In genomic region chr12:116441292-116441691, GRCh38 we compare ENCODE assay signal across 22 cellular contexts.
A peak's percentile ranks its signal among the peaks of the same experiment; 100 is the strongest.
DNase-seq lines count a peak whose midpoint lies in the region; ATAC-seq and TF ChIP-seq lines count a peak whose summit lies in the region.
"Had no signal": no experiment of that assay in that cellular context is flagged by ENCODE, and none has a peak within 500 bp of the region (broad histone marks: within the 10 kb centered on the region; RNA-seq: fewer than 3 reads in every experiment).

No MANE protein-coding gene starts in this region.

- no peak overlapping the region for H3K9ac ChIP-seq in DND-41 (ENCODE audit: low read depth, low read length)
- no peak overlapping the region for H3K9ac ChIP-seq in endodermal cell (ENCODE audit: extremely low read depth, low read length, poor library complexity, severe bottlenecking)
- H3K9ac ChIP-seq: parathyroid adenoma had no signal

- TF ChIP-seq CTCF in DND-41 (IDR thresholded peaks at IDR 0.05; ENCODE audit: borderline replicate concordance, extremely low read depth, low read length, poor library complexity, severe bottlenecking) (no peak), endodermal cell (conservative IDR thresholded peaks at IDR 0.05) (no peak), osteocyte (IDR thresholded peaks at IDR 0.05) (no peak)
- no peak for TF ChIP-seq CTCF in CD8-positive, alpha-beta T cell (IDR thresholded peaks at IDR 0.05)

- H3K4me1 ChIP-seq in DND-41 (ENCODE audit: insufficient read depth, low read length) (peaks cover 35% of the 10 kb centered on the region), endodermal cell (ENCODE audit: control insufficient read depth, insufficient read depth, low read length) (no peaks in the 10 kb centered on the region)
- no peaks in the 10 kb centered on the region for H3K4me1 ChIP-seq in CD8-positive, alpha-beta T cell (ENCODE audit: insufficient read depth, low read length)
- H3K4me1 ChIP-seq: HAP-1, parathyroid adenoma had no signal

- H3K27ac ChIP-seq in DND-41 (ENCODE audit: low read length) (peak overlapping the region; percentile 23; the same call in 1 of the 2 replicates), endodermal cell (ENCODE audit: low read depth, low read length) (no peak overlapping the region)
- no peak overlapping the region for H3K27ac ChIP-seq in CD8-positive, alpha-beta T cell (ENCODE audit: low read depth, low read length)
- H3K27ac ChIP-seq: colonic mucosa, heart right ventricle, parathyroid adenoma had no signal

- H3K27ac Mint-ChIP-seq in endodermal cell = no peak overlapping the region
- peak overlapping the region; percentile 54 for H3K27ac Mint-ChIP-seq in osteocyte (ENCODE audit: unreplicated experiment)
- no peak overlapping the region for H3K27ac Mint-ChIP-seq in CD8-positive, alpha-beta T cell
- no peak overlapping the region for H3K27ac Mint-ChIP-seq in activated CD4-positive, alpha-beta memory T cell treated with anti-CD3 and anti-CD28 coated beads, Interleukin-2, amount 10 ng/mL, durations not matched to agents 7 days and 5 days
- H3K27ac Mint-ChIP-seq: activated naive CD8-positive, alpha-beta T cell treated with anti-CD3 and anti-CD28 coated beads, Interleukin-2, amount 10 ng/mL, durations not matched to agents 7 days and 5 days; activated T-helper 2 cell treated with anti-CD3 and anti-CD28 coated beads, Interferon-gamma antibody, Interleukin-2, Interleukin-4, amounts not matched to agents 10 μg/mL and 5 μg/mL and 100 μg/mL, durations not matched to agents 14 hours and 24 hours and 36 hours; stimulated activated effector memory CD8-positive, alpha-beta T cell treated with anti-CD3 and anti-CD28 coated beads, Interleukin-12 subunit alpha, Interleukin-12 subunit beta, amount 100 ng/mL, for 72 hours had no signal

- H3K36me3 Mint-ChIP-seq in endodermal cell (ENCODE audit: low read depth) = no peaks in the 10 kb centered on the region
- H3K36me3 Mint-ChIP-seq in osteocyte (ENCODE audit: unreplicated experiment) = no peaks in the 10 kb centered on the region
- no peaks in the 10 kb centered on the region for H3K36me3 Mint-ChIP-seq in CD8-positive, alpha-beta T cell
- no peaks in the 10 kb centered on the region for H3K36me3 Mint-ChIP-seq in activated CD4-positive, alpha-beta memory T cell treated with anti-CD3 and anti-CD28 coated beads, Interleukin-2, amount 10 ng/mL, durations not matched to agents 7 days and 5 days (ENCODE audit: low read depth)
- H3K36me3 Mint-ChIP-seq: activated naive CD8-positive, alpha-beta T cell treated with anti-CD3 and anti-CD28 coated beads, Interleukin-2, amount 10 ng/mL, durations not matched to agents 7 days and 5 days; brain; naive B cell; stimulated activated effector memory CD8-positive, alpha-beta T cell treated with anti-CD3 and anti-CD28 coated beads, Interleukin-12 subunit alpha, Interleukin-12 subunit beta, amount 100 ng/mL, for 72 hours had no signal

- H3K27me3 Mint-ChIP-seq in endodermal cell (ENCODE audit: insufficient read depth) (no peaks in the 10 kb centered on the region), osteocyte (ENCODE audit: unreplicated experiment) (no peaks in the 10 kb centered on the region)
- H3K27me3 Mint-ChIP-seq in CD8-positive, alpha-beta T cell (ENCODE audit: low read depth) = no peaks in the 10 kb centered on the region
- no peaks in the 10 kb centered on the region for H3K27me3 Mint-ChIP-seq in activated CD4-positive, alpha-beta memory T cell treated with anti-CD3 and anti-CD28 coated beads, Interleukin-2, amount 10 ng/mL, durations not matched to agents 7 days and 5 days
- H3K27me3 Mint-ChIP-seq: activated naive CD8-positive, alpha-beta T cell treated with anti-CD3 and anti-CD28 coated beads, Interleukin-2, amount 10 ng/mL, durations not matched to agents 7 days and 5 days had no signal

- no peaks in the 10 kb centered on the region for H4K20me1 ChIP-seq in DND-41 (ENCODE audit: insufficient read depth, low read length)

- POLR2A ChIA-PET in CD8-positive, alpha-beta T cell (lab: Charles Lee) = no interaction called here
- POLR2A ChIA-PET in activated CD4-positive, alpha-beta memory T cell treated with anti-CD3 and anti-CD28 coated beads, Interleukin-2, amount 10 ng/mL, durations not matched to agents 7 days and 5 days (lab: Charles Lee) = no interaction called here

- H3K4me1 Mint-ChIP-seq in endodermal cell = peaks cover 1% of the 10 kb centered on the region
- peaks cover 15% of the 10 kb centered on the region for H3K4me1 Mint-ChIP-seq in osteocyte (ENCODE audit: unreplicated experiment)
- H3K4me1 Mint-ChIP-seq in CD8-positive, alpha-beta T cell (ENCODE audit: low read depth) = no peaks in the 10 kb centered on the region
- no peaks in the 10 kb centered on the region for H3K4me1 Mint-ChIP-seq in activated CD4-positive, alpha-beta memory T cell treated with anti-CD3 and anti-CD28 coated beads, Interleukin-2, amount 10 ng/mL, durations not matched to agents 7 days and 5 days
- H3K4me1 Mint-ChIP-seq: activated naive CD8-positive, alpha-beta T cell treated with anti-CD3 and anti-CD28 coated beads, Interleukin-2, amount 10 ng/mL, durations not matched to agents 7 days and 5 days; stimulated activated effector memory CD8-positive, alpha-beta T cell treated with anti-CD3 and anti-CD28 coated beads, Interleukin-12 subunit alpha, Interleukin-12 subunit beta, amount 100 ng/mL, for 72 hours had no signal

- no peaks in the 10 kb centered on the region for H3K27me3 ChIP-seq in DND-41 (ENCODE audit: insufficient read depth, low read length, poor library complexity)
- H3K27me3 ChIP-seq in endodermal cell (ENCODE audit: control insufficient read depth, insufficient read depth, low read length, poor library complexity, severe bottlenecking) = no peaks in the 10 kb centered on the region
- H3K27me3 ChIP-seq in CD8-positive, alpha-beta T cell (ENCODE audit: insufficient read depth, low read length) = no peaks in the 10 kb centered on the region
- H3K27me3 ChIP-seq: colonic mucosa, heart right ventricle had no signal

- WGBS in endodermal cell (ENCODE audit: insufficient coverage in 1 of 2, insufficient read length in 1 of 2), 2 experiments = 62 to 65% methylated on average over 4 of the region's 4 CpGs

- ATAC-seq in DND-41 (ENCODE audit: insufficient read depth, low read depth) (no peak), GM21447 (IDR thresholded peaks at IDR 0.05; ENCODE audit: unreplicated experiment) (no peak)
- no peak for ATAC-seq in CD8-positive, alpha-beta T cell
- ATAC-seq: stimulated activated effector memory CD8-positive, alpha-beta T cell treated with anti-CD3 and anti-CD28 coated beads, Interleukin-12 subunit alpha, Interleukin-12 subunit beta, amount 100 ng/mL, for 72 hours had no signal

- H3K4me3 Mint-ChIP-seq in endodermal cell (no peak overlapping the region), osteocyte (ENCODE audit: unreplicated experiment) (no peak overlapping the region)
- H3K4me3 Mint-ChIP-seq in CD8-positive, alpha-beta T cell = no peak overlapping the region
- H3K4me3 Mint-ChIP-seq in activated CD4-positive, alpha-beta memory T cell treated with anti-CD3 and anti-CD28 coated beads, Interleukin-2, amount 10 ng/mL, durations not matched to agents 7 days and 5 days = no peak overlapping the region
- H3K4me3 Mint-ChIP-seq: activated naive CD8-positive, alpha-beta T cell treated with anti-CD3 and anti-CD28 coated beads, Interleukin-2, amount 10 ng/mL, durations not matched to agents 7 days and 5 days; brain; stimulated activated effector memory CD8-positive, alpha-beta T cell treated with anti-CD3 and anti-CD28 coated beads, Interleukin-12 subunit alpha, Interleukin-12 subunit beta, amount 100 ng/mL, for 72 hours had no signal

- H3K9me3 ChIP-seq in DND-41 (ENCODE audit: insufficient read depth, low read length, severe bottlenecking) (no peaks in the 10 kb centered on the region), endodermal cell (ENCODE audit: control insufficient read depth, low read length) (no peaks in the 10 kb centered on the region)
- H3K9me3 ChIP-seq in CD8-positive, alpha-beta T cell (ENCODE audit: low read length) = no peaks in the 10 kb centered on the region
- H3K9me3 ChIP-seq: colonic mucosa, HAP-1, heart right ventricle had no signal

- H3K4me3 ChIP-seq in DND-41 (ENCODE audit: low read depth in 1 of 2, low read length in 2 of 2) = no peak overlapping the region
- no peak overlapping the region for H3K4me3 ChIP-seq in endodermal cell (ENCODE audit: low read length)
- H3K4me3 ChIP-seq in CD8-positive, alpha-beta T cell (ENCODE audit: low read depth, low read length) = no peak overlapping the region
- H3K4me3 ChIP-seq: colonic mucosa, HAP-1, heart right ventricle had no signal

- H3K79me2 ChIP-seq in DND-41 (ENCODE audit: insufficient read depth, low read length) = no peaks in the 10 kb centered on the region
- H3K79me2 ChIP-seq: parathyroid adenoma had no signal

- H3K4me2 ChIP-seq in DND-41 (ENCODE audit: insufficient read depth, low read length) = no peak overlapping the region

- H3K9me3 Mint-ChIP-seq in endodermal cell (no peaks in the 10 kb centered on the region), osteocyte (ENCODE audit: unreplicated experiment) (no peaks in the 10 kb centered on the region)
- H3K9me3 Mint-ChIP-seq in CD8-positive, alpha-beta T cell = no peaks in the 10 kb centered on the region
- H3K9me3 Mint-ChIP-seq in activated CD4-positive, alpha-beta memory T cell treated with anti-CD3 and anti-CD28 coated beads, Interleukin-2, amount 10 ng/mL, durations not matched to agents 7 days and 5 days = no peaks in the 10 kb centered on the region
- H3K9me3 Mint-ChIP-seq: activated naive CD8-positive, alpha-beta T cell treated with anti-CD3 and anti-CD28 coated beads, Interleukin-2, amount 10 ng/mL, durations not matched to agents 7 days and 5 days; activated T-helper 2 cell treated with anti-CD3 and anti-CD28 coated beads, Interferon-gamma antibody, Interleukin-2, Interleukin-4, amounts not matched to agents 10 μg/mL and 5 μg/mL and 100 μg/mL, durations not matched to agents 14 hours and 24 hours and 36 hours; stimulated activated effector memory CD8-positive, alpha-beta T cell treated with anti-CD3 and anti-CD28 coated beads, Interleukin-12 subunit alpha, Interleukin-12 subunit beta, amount 100 ng/mL, for 72 hours had no signal

- no peak overlapping the region for H2AFZ ChIP-seq in DND-41 (ENCODE audit: low read depth, low read length)
- H2AFZ ChIP-seq: parathyroid adenoma had no signal

- intact Hi-C loops in CD8-positive, alpha-beta T cell (cut with DNase I, micrococcal nuclease) = no loop called here

- CTCF ChIA-PET in CD8-positive, alpha-beta T cell (lab: Charles Lee) = no interaction called here
- CTCF ChIA-PET in activated CD4-positive, alpha-beta memory T cell treated with anti-CD3 and anti-CD28 coated beads, Interleukin-2, amount 10 ng/mL, durations not matched to agents 7 days and 5 days (lab: Charles Lee) = no interaction called here

- H3K36me3 ChIP-seq in DND-41 (ENCODE audit: insufficient read depth, low read length) = no peaks in the 10 kb centered on the region
- no peaks in the 10 kb centered on the region for H3K36me3 ChIP-seq in endodermal cell (ENCODE audit: control insufficient read depth, insufficient read depth, low read length)
- no peaks in the 10 kb centered on the region for H3K36me3 ChIP-seq in CD8-positive, alpha-beta T cell (ENCODE audit: insufficient read depth, low read length)
- H3K36me3 ChIP-seq: colonic mucosa, HAP-1, heart right ventricle had no signal

- peak; percentile 24 for DNase-seq in DND-41
- DNase-seq in OCI-M1 (lab: John Stamatoyannopoulos, UW) = peak; percentile 29
- peak; percentile 59 for DNase-seq in endodermal cell
- DNase-seq in osteocyte (ENCODE audit: extremely low spot score, unreplicated experiment) = no peak
- no peak for DNase-seq in CD8-positive, alpha-beta T cell
- no peak for DNase-seq in activated CD4-positive, alpha-beta memory T cell treated with anti-CD3 and anti-CD28 coated beads, Interleukin-2, amount 10 ng/mL, durations not matched to agents 7 days and 5 days
- no peak for DNase-seq in cerebellar cortex (ENCODE audit: low spot score)
- DNase-seq: activated CD4-positive, alpha-beta T cell treated with anti-CD3 and anti-CD28 coated beads for 48 hours; activated naive CD8-positive, alpha-beta T cell treated with anti-CD3 and anti-CD28 coated beads, Interleukin-2, amount 10 ng/mL, durations not matched to agents 7 days and 5 days; colonic mucosa; heart right ventricle; naive B cell; NCI-H1048; NCI-H2081 treated with DMSO at 0.1 percent for 48 hours; NK-92 treated with Interleukin-12 subunit alpha and Interleukin-12 subunit beta, amount 100 ng/mL, for 24 hours; RPMI8226 had no signal

Comparison
In these comparisons a context has a peak if more than half of its experiments do, and no peak if none do; other contexts are left out.
1. DNase-seq: peak in DND-41 (single experiment), OCI-M1 (single experiment) and endodermal cell (single experiment); none in osteocyte (single experiment), CD8-positive, alpha-beta T cell (0 of 7), activated CD4-positive, alpha-beta memory T cell treated with anti-CD3 and anti-CD28 coated beads, Interleukin-2, amount 10 ng/mL, durations not matched to agents 7 days and 5 days (single experiment) and cerebellar cortex (single experiment).